Comparison of ENCODE assay signal across 16 cellular contexts in genomic region chr12:92437452-92437851, GRCh38.
A peak's percentile ranks its signal among the peaks of the same experiment; 100 is the strongest.
DNase-seq lines count a peak whose midpoint lies in the region; ATAC-seq and TF ChIP-seq lines count a peak whose summit lies in the region.
"Had no signal": no experiment of that assay in that cellular context is flagged by ENCODE, and none has a peak within 500 bp of the region (broad histone marks: within the 10 kb centered on the region; RNA-seq: fewer than 3 reads in every experiment).

No MANE protein-coding gene starts in this region.

- intact Hi-C loops in OCI-LY7 (cut with micrococcal nuclease; ENCODE audit: unreplicated experiment): no loop called here

- peaks cover 79% of the 10 kb centered on the region for H3K4me1 Mint-ChIP-seq in stimulated activated naive CD8-positive, alpha-beta T cell treated with anti-CD3 and anti-CD28 coated beads, Interleukin-15, Interleukin-2, amounts not matched to agents 100 ng/mL and 50 ng/mL, for 24 hours (ENCODE audit: low read depth)
- H3K4me1 Mint-ChIP-seq in memory B cell: peaks cover 66% of the 10 kb centered on the region

- BruUV-seq in OCI-LY7 (replicated peaks; lab: Mats Ljungman, UMichigan): no TSS peak

- no peaks in the 10 kb centered on the region for H3K79me2 ChIP-seq in OCI-LY7 (ENCODE audit: insufficient read depth, low read depth, low read length)

- H3K4me3 ChIP-seq in OCI-LY7 (ENCODE audit: low read depth, low read length, poor library complexity, severe bottlenecking): no peak overlapping the region
- H3K4me3 ChIP-seq in suprapubic skin: no peak overlapping the region
- no peak overlapping the region for H3K4me3 ChIP-seq in BE2C (ENCODE audit: low read depth, low read length)
- no peak overlapping the region for H3K4me3 ChIP-seq in SJCRH30

- CTCF ChIA-PET in OCI-LY7 (lab: Charles Lee; ENCODE audit: unreplicated experiment): no interaction called here

- H3K4me3 Mint-ChIP-seq in stimulated activated naive CD8-positive, alpha-beta T cell treated with anti-CD3 and anti-CD28 coated beads, Interleukin-15, Interleukin-2, amounts not matched to agents 100 ng/mL and 50 ng/mL, for 24 hours: peak overlapping the region; percentile 27
- peak overlapping the region; percentile 70 for H3K4me3 Mint-ChIP-seq in memory B cell
- H3K4me3 Mint-ChIP-seq: CD8-positive, alpha-beta memory T cell; H9 had no signal

- TF ChIP-seq CTCF in OCI-LY7 (conservative IDR thresholded peaks at IDR 0.05; ENCODE audit: low read length) (no peak), suprapubic skin (IDR thresholded peaks at IDR 0.05) (no peak), BE2C (IDR thresholded peaks at IDR 0.05; ENCODE audit: low read depth, low read length) (no peak)

- H3K27ac ChIP-seq in OCI-LY7 (ENCODE audit: low read depth, low read length, poor library complexity, severe bottlenecking): no peak overlapping the region
- peak overlapping the region; percentile 14 for H3K27ac ChIP-seq in suprapubic skin
- H3K27ac ChIP-seq in SJCRH30: no peak overlapping the region

- no peak for DNase-seq in stimulated activated naive CD8-positive, alpha-beta T cell treated with anti-CD3 and anti-CD28 coated beads, Interleukin-15, Interleukin-2, amounts not matched to agents 100 U/mL and 50 U/mL, for 24 hours
- DNase-seq in OCI-LY7 (ENCODE audit: low spot score) (no peak), memory B cell (ENCODE audit: low spot score in 2 of 2) (peak in 1 of 2 donors; percentile 41), suprapubic skin (ENCODE audit: low spot score in 2 of 2) (no peak), BE2C (no peak), SJCRH30 (no peak), medulla oblongata (ENCODE audit: extremely low spot score) (no peak)
- DNase-seq: AML-193; CD8-positive, alpha-beta memory T cell; H9; Kasumi-1; NCI-H1105 treated with DMSO at 0.1 percent for 48 hours; NCI-H187 treated with DMSO at 0.1 percent for 48 hours; NCI-H774; SIG-M5 had no signal

- H2AFZ ChIP-seq in OCI-LY7 (ENCODE audit: low read length): 0 out of 2 replicates have a peak overlapping the region, but pooled peaks have one; percentile 19

- no peaks in the 10 kb centered on the region for H3K27me3 Mint-ChIP-seq in stimulated activated naive CD8-positive, alpha-beta T cell treated with anti-CD3 and anti-CD28 coated beads, Interleukin-15, Interleukin-2, amounts not matched to agents 100 ng/mL and 50 ng/mL, for 24 hours
- H3K27me3 Mint-ChIP-seq in memory B cell: no peaks in the 10 kb centered on the region
- H3K27me3 Mint-ChIP-seq: CD8-positive, alpha-beta memory T cell had no signal

- no peaks in the 10 kb centered on the region for H4K20me1 ChIP-seq in OCI-LY7 (ENCODE audit: insufficient read depth, low read length)

- no peaks in the 10 kb centered on the region for H3K36me3 Mint-ChIP-seq in stimulated activated naive CD8-positive, alpha-beta T cell treated with anti-CD3 and anti-CD28 coated beads, Interleukin-15, Interleukin-2, amounts not matched to agents 100 ng/mL and 50 ng/mL, for 24 hours (ENCODE audit: low read depth)
- H3K36me3 Mint-ChIP-seq in memory B cell: peaks cover 14% of the 10 kb centered on the region

- no peaks in the 10 kb centered on the region; the same call in 1 of the 2 replicates for H3K36me3 ChIP-seq in OCI-LY7 (ENCODE audit: insufficient read depth, low read length)
- no peaks in the 10 kb centered on the region for H3K36me3 ChIP-seq in suprapubic skin
- H3K36me3 ChIP-seq in BE2C: no peaks in the 10 kb centered on the region
- no peaks in the 10 kb centered on the region for H3K36me3 ChIP-seq in SJCRH30

- peak overlapping the region; percentile 47 for H3K27ac Mint-ChIP-seq in stimulated activated naive CD8-positive, alpha-beta T cell treated with anti-CD3 and anti-CD28 coated beads, Interleukin-15, Interleukin-2, amounts not matched to agents 100 ng/mL and 50 ng/mL, for 24 hours
- peak overlapping the region; percentile 96 for H3K27ac Mint-ChIP-seq in memory B cell
- H3K27ac Mint-ChIP-seq: CD8-positive, alpha-beta memory T cell; H9 had no signal

- H3K9me3 Mint-ChIP-seq in stimulated activated naive CD8-positive, alpha-beta T cell treated with anti-CD3 and anti-CD28 coated beads, Interleukin-15, Interleukin-2, amounts not matched to agents 100 ng/mL and 50 ng/mL, for 24 hours: peaks cover 22% of the 10 kb centered on the region
- peaks cover 7% of the 10 kb centered on the region for H3K9me3 Mint-ChIP-seq in memory B cell
- H3K9me3 Mint-ChIP-seq: H9 had no signal

- H3K4me1 ChIP-seq in OCI-LY7 (ENCODE audit: insufficient read depth, low read length, poor library complexity, severe bottlenecking): peaks cover 54% of the 10 kb centered on the region
- H3K4me1 ChIP-seq in suprapubic skin: peaks cover 32% of the 10 kb centered on the region
- no peaks in the 10 kb centered on the region; the same call in 1 of the 2 replicates for H3K4me1 ChIP-seq in BE2C
- peaks cover 8% of the 10 kb centered on the region for H3K4me1 ChIP-seq in SJCRH30

- H3K9me2 ChIP-seq in OCI-LY7 (ENCODE audit: insufficient read depth, low read length): no peaks in the 10 kb centered on the region

- H3K4me2 ChIP-seq in OCI-LY7 (ENCODE audit: low read length): peak overlapping the region; percentile 30

- no peak for ATAC-seq in stimulated activated naive CD8-positive, alpha-beta T cell treated with anti-CD3 and anti-CD28 coated beads, Interleukin-15, Interleukin-2, amounts not matched to agents 100 U/mL and 50 U/mL, for 24 hours
- ATAC-seq in memory B cell (ENCODE audit: low read depth): peak; percentile 82

- no peak for TF ChIP-seq EP300 in suprapubic skin (IDR thresholded peaks at IDR 0.05)

- H3K27me3 ChIP-seq in suprapubic skin (no peaks in the 10 kb centered on the region), BE2C (no peaks in the 10 kb centered on the region), SJCRH30 (no peaks in the 10 kb centered on the region)

- TF ChIP-seq POLR2A in suprapubic skin (IDR thresholded peaks at IDR 0.05): no peak

- H3K9me3 ChIP-seq in OCI-LY7 (ENCODE audit: low read length): peaks cover 10% of the 10 kb centered on the region; the same call in 1 of the 2 replicates
- no peaks in the 10 kb centered on the region for H3K9me3 ChIP-seq in suprapubic skin
- H3K9me3 ChIP-seq in BE2C: no peaks in the 10 kb centered on the region
- no peaks in the 10 kb centered on the region for H3K9me3 ChIP-seq in SJCRH30 (replicated peaks)

- POLR2A ChIA-PET in OCI-LY7 (lab: Charles Lee): interaction anchor here (1.6 kb wide), 1 partner anchor 292 kb away, joined by 4 read pairs; the partner anchor contains the start of gene BTG1

- 23% methylated on average over 1 of the region's 1 CpG for WGBS in suprapubic skin
